ENCODE assay signal across 9 cellular contexts in the genomic region with DNA sequence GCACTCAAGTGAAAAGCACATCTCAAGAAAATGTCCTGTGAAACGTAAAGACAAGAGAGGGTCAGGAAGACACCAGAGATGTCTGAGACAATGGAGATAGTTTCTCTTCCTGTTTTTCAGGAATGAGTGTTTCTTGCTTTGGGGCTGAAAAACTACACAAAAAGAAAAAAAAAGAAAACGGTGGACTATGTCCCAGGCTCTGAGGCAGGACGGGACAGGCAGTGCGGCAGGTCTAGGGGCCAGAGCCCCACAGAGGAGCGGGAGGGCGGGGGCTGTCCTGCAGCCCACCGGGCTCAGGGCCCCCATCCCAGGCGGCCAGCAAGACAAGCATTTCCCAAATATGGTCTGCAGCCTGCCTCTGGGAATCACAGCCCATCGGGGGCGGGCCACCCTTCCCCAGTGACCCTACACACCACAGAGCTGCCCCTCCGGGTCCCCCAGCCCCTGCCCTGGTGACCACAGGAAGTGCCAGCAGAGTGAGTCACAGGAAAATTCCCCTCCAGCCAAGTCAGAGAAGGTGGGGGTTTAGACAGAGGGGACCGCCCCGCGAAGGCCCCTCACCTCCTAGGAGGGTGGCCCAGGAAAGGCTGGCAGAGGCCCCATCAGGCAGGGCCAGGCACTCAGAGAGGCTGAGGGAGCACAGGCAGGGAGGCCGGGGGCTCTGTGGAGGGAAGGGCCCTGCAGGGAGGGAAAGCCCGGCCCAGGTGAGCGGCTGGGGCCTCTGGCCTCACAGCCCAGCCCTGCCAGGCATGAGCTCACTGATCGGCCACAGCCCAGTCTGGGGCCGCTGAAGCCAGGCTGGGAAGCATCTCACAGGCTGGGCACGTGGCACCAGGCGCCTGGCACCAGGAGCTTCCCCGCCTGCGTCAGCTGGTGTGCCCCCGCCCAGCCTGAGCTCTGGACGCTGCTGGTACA. TPM values are rescaled to one million over a fixed set of nuclear protein-coding genes. Genes with fewer than 3 reads are reported as not detected.
DNase-seq lines count a peak whose midpoint lies in the region; ATAC-seq and TF ChIP-seq lines count a peak whose summit lies in the region.
"Had no signal": no experiment of that assay in that cellular context is flagged by ENCODE, and none has a peak within 500 bp of the region (broad histone marks: within the 10 kb centered on the region; RNA-seq: fewer than 3 reads in every experiment).

No MANE protein-coding gene starts in this region.

- no peak for TF ChIP-seq CTCF in BE2C (IDR thresholded peaks at IDR 0.05; ENCODE audit: low read depth, low read length)

- intact Hi-C loops in Right ventricle myocardium superior (cut with DNase I), result no loop called here

- DNase-seq in BE2C (peak; percentile 54), adipocyte (ENCODE audit: low read depth) (peak; percentile 95), Right ventricle myocardium superior (peak; percentile 89), pons (ENCODE audit: low spot score) (peak; percentile 96), NCI-H1436 (lab: John Stamatoyannopoulos, UW) (no peak), COR-L47 (lab: John Stamatoyannopoulos, UW) (no peak)

- ATAC-seq in HG02759 (IDR thresholded peaks at IDR 0.05; ENCODE audit: unreplicated experiment) (peak; percentile 58), Right ventricle myocardium superior (ENCODE audit: poor library complexity) (peak; percentile 78), GM19467 (IDR thresholded peaks at IDR 0.05; ENCODE audit: unreplicated experiment) (no peak)

- H3K27me3 ChIP-seq in BE2C (no peaks in the 10 kb centered on the region), adipocyte (replicated peaks; ENCODE audit: control insufficient read depth, insufficient read depth, low read length) (no peaks in the 10 kb centered on the region)

- H3K9me3 ChIP-seq in BE2C, result no peaks in the 10 kb centered on the region
- H3K9me3 ChIP-seq in adipocyte (ENCODE audit: control insufficient read depth, low read length), result no peaks in the 10 kb centered on the region
- H3K9me3 ChIP-seq: neutrophil had no signal

- H3K36me3 ChIP-seq in BE2C, result 0 out of 2 replicates have a peak, but pooled peaks cover 3% of the 10 kb centered on the region
- peaks cover 22% of the 10 kb centered on the region for H3K36me3 ChIP-seq in adipocyte (ENCODE audit: control insufficient read depth, insufficient read depth, low read length, severe bottlenecking)
- H3K36me3 ChIP-seq: neutrophil had no signal

- peaks cover 3% of the 10 kb centered on the region for H3K4me1 ChIP-seq in BE2C
- peaks cover 74% of the 10 kb centered on the region for H3K4me1 ChIP-seq in adipocyte (ENCODE audit: control insufficient read depth, insufficient read depth, low read length)

- peak overlapping the region; percentile 77 for H3K9ac ChIP-seq in adipocyte (ENCODE audit: low read length)

- H3K4me3 ChIP-seq in BE2C (ENCODE audit: low read depth, low read length) (no peak overlapping the region), adipocyte (ENCODE audit: low read length) (peak overlapping the region; percentile 48)

RNA-seq across cellular contexts. Expression of gene BCAR1, which starts 6.3 kb away (rescaled TPM):
- polyA plus RNA-seq in BE2C (2012; ENCODE audit: insufficient read depth, insufficient read length, low read depth), result 72.3 TPM
- 75.4 TPM for total RNA-seq in Right ventricle myocardium superior

RNA-seq across cellular contexts. Expression of gene CTRB1, which starts 26.3 kb away (rescaled TPM):
- 2.5 TPM for polyA plus RNA-seq in BE2C (2012; ENCODE audit: insufficient read depth, insufficient read length, low read depth)
- total RNA-seq in Right ventricle myocardium superior, result not detected

RNA-seq across cellular contexts. Expression of gene CTRB2, which starts 38.1 kb away (rescaled TPM):
- polyA plus RNA-seq in BE2C (2012; ENCODE audit: insufficient read depth, insufficient read length, low read depth), result 0.90 TPM
- total RNA-seq in Right ventricle myocardium superior, result not detected

Comparison
In these comparisons a context has a peak if more than half of its experiments do, and no peak if none do; other contexts are left out.
1. DNase-seq: peak in BE2C (single experiment), adipocyte (single experiment), Right ventricle myocardium superior (single experiment) and pons (single experiment); none in NCI-H1436 (single experiment) and COR-L47 (single experiment).